ENCODE assay signal across 20 cellular contexts in the genomic region with DNA sequence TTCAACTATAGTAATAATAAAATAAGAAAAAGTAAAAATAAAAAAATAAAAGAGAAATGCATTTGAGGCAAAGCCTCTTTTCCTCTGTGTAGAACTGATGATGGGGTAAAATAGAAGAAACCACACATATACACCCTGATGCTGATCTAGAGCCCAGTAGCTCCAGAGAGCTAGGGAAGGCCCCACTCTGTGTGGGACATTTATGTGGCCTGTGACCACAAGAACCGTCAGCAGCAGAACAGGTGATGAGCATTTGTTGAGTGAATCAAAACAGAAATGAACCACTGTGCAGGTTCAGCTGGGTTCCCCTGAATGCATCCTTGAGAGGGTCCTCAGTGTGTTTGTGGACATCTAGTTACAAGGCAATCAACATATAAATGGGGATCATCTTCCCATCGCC.
DNase-seq lines count a peak whose midpoint lies in the region; ATAC-seq, FAIRE-seq and TF ChIP-seq lines count a peak whose summit lies in the region.
"Had no signal": no experiment of that assay in that cellular context is flagged by ENCODE, and none has a peak within 500 bp of the region (broad histone marks: within the 10 kb centered on the region; RNA-seq: fewer than 3 reads in every experiment).

No MANE protein-coding gene starts in this region.

- no peaks in the 10 kb centered on the region for H3K4me1 ChIP-seq in GM12878 (ENCODE audit: control insufficient read depth, insufficient read depth, low read length)
- peaks cover 3% of the 10 kb centered on the region for H3K4me1 ChIP-seq in ovary (ENCODE audit: insufficient read depth)

- H3K9ac ChIP-seq in GM12878 (ENCODE audit: control insufficient read depth, insufficient read depth, low read length), result no peak overlapping the region

- intact Hi-C loops in GM12878 (cut with micrococcal nuclease; ENCODE audit: unreplicated experiment) (no loop called here), ovary (cut with DNase I) (no loop called here)

- ATAC-seq in GM21423 (IDR thresholded peaks at IDR 0.05; ENCODE audit: unreplicated experiment), result peak; percentile 49
- peak; percentile 58 for ATAC-seq in HG03108 (IDR thresholded peaks at IDR 0.05; ENCODE audit: unreplicated experiment)
- peak; percentile 45 for ATAC-seq in GM12878
- ATAC-seq in HG03460 (IDR thresholded peaks at IDR 0.05; ENCODE audit: unreplicated experiment), result no peak

- H3K27ac ChIP-seq in GM12878 (ENCODE audit: control insufficient read depth, insufficient read depth), result no peak overlapping the region
- H3K27ac ChIP-seq in ovary, result no peak overlapping the region

- H4K20me1 ChIP-seq in GM12878 (ENCODE audit: control insufficient read depth, insufficient read depth), result no peaks in the 10 kb centered on the region

- H3K79me2 ChIP-seq in GM12878 (ENCODE audit: control insufficient read depth, insufficient read depth, low read length), result no peaks in the 10 kb centered on the region

- SMC1A ChIA-PET in GM12878 (lab: Charles Lee; ENCODE audit: uncharacterized antibody, unreplicated experiment), result interaction anchor here (1.5 kb wide), 1 partner anchor 9 kb away, joined by 5 read pairs; no protein-coding TSS in a partner anchor

- H2AFZ ChIP-seq in GM12878 (ENCODE audit: control insufficient read depth, low read depth, low read length), result no peak overlapping the region

- POLR2A ChIA-PET in GM12878 (lab: Charles Lee), result no interaction called here

- no peak for TF ChIP-seq CTCF in GM12878 (IDR thresholded peaks at IDR 0.05 in 2 of 3, conservative IDR thresholded peaks at IDR 0.05 in 1 of 3; ENCODE audit: control insufficient read depth in 2 of 3, extremely low read depth in 1 of 3, insufficient read depth in 1 of 3, low read depth in 3 of 3, low read length in 3 of 3)
- TF ChIP-seq CTCF in ovary (IDR thresholded peaks at IDR 0.05), result no peak

- TF ChIP-seq EP300 in GM12878 (IDR thresholded peaks at IDR 0.05; ENCODE audit: borderline replicate concordance in 1 of 2, control insufficient read depth in 1 of 2, low read depth in 2 of 2, low read length in 2 of 2) (no peak), ovary (IDR thresholded peaks at IDR 0.05) (no peak)

- RAD21 ChIA-PET in GM12878 (lab: Charles Lee; ENCODE audit: unreplicated experiment), result no interaction called here

- in situ Hi-C loops in GM12878 (cut with MboI), result no loop called here

- no peak for TF ChIP-seq POLR2A in GM12878 (IDR thresholded peaks at IDR 0.05; ENCODE audit: low read depth, low read length)
- no peak for TF ChIP-seq POLR2A in ovary (IDR thresholded peaks at IDR 0.05)

- no peaks in the 10 kb centered on the region for H3K9me3 ChIP-seq in GM12878 (replicated peaks; ENCODE audit: control insufficient read depth, insufficient read depth, low read length)
- H3K9me3 ChIP-seq in ovary, result no peaks in the 10 kb centered on the region
- H3K9me3 ChIP-seq: Caco-2 had no signal

- no TSS peak for BruUV-seq in GM12878 (replicated peaks; lab: Mats Ljungman, UMichigan)

- FAIRE-seq in GM18507 (lab: Jason Lieb, UNC) (peak; percentile 5), GM12878 (lab: Jason Lieb, UNC) (no peak)

- H3K27me3 ChIP-seq in GM12878 (replicated peaks in 1 of 2; ENCODE audit: control insufficient read depth in 2 of 2, insufficient read depth in 2 of 2, low read length in 1 of 2), result no peaks in the 10 kb centered on the region
- no peaks in the 10 kb centered on the region for H3K27me3 ChIP-seq in ovary

- H3K4me3 ChIP-seq in GM12878 (no peak overlapping the region), ovary (no peak overlapping the region)

- CTCF ChIA-PET in GM12878 (lab: Yijun Ruan, JAX), result no interaction called here

- no peak overlapping the region for H3K4me2 ChIP-seq in GM12878 (ENCODE audit: control insufficient read depth, insufficient read depth)

- 50% methylated on average over 2 of the region's 2 CpGs for WGBS in GM12878 (ENCODE audit: insufficient coverage, insufficient replicate concordance, low lambda C conversion rate, missing lambda C conversion rate)
- 91 to 96% (median 91%) methylated on average over 2 of the region's 2 CpGs for WGBS in ovary, 3 donors

- no peaks in the 10 kb centered on the region for H3K36me3 ChIP-seq in GM12878 (ENCODE audit: control insufficient read depth in 2 of 2, insufficient read depth in 2 of 2, low read length in 1 of 2)
- H3K36me3 ChIP-seq in ovary, result no peaks in the 10 kb centered on the region

- TF ChIP-seq RAD21 in GM12878 (IDR thresholded peaks at IDR 0.05; ENCODE audit: insufficient read depth, low read depth, low read length), result no peak

- DNase-seq in GM18507 (ENCODE audit: extremely low spot score, insufficient read length, low read depth), result no peak
- no peak for DNase-seq in GM12878 (ENCODE audit: low read depth, low spot score)
- no peak for DNase-seq in NCI-H2171 (lab: John Stamatoyannopoulos, UW)
- DNase-seq in ovary, result no peak
- DNase-seq in KG1 (lab: John Stamatoyannopoulos, UW), result no peak
- DNase-seq: Caco-2; DMS153; EL; GOT3; KBM-7; NCI-H1048; NCI-H146; NCI-H2081; NCI-H2227 treated with DMSO at 0.1 percent for 48 hours; NCI-H526; NK-92 treated with Interleukin-12 subunit alpha and Interleukin-12 subunit beta, amount 100 ng/mL, for 24 hours; SHP77 had no signal

TF ChIP-seq in GM12878, 131 proteins besides CTCF, POLR2A, EP300 and RAD21:
- TF ChIP-seq SMAD1 (IDR thresholded peaks at IDR 0.05; ENCODE audit: low read depth, partially characterized antibody) (no peak), MTA2 (IDR thresholded peaks at IDR 0.05; ENCODE audit: low read depth) (no peak), TARDBP (IDR thresholded peaks at IDR 0.05; ENCODE audit: borderline replicate concordance) (no peak), EED (IDR thresholded peaks at IDR 0.05; ENCODE audit: low read depth) (no peak), DPF2 (IDR thresholded peaks at IDR 0.05) (no peak), LARP7 (IDR thresholded peaks at IDR 0.05) (no peak), KLF5 (IDR thresholded peaks at IDR 0.05; ENCODE audit: partially characterized antibody) (no peak), BHLHE40 (IDR thresholded peaks at IDR 0.05; ENCODE audit: borderline replicate concordance in 1 of 2, low read depth in 2 of 2, low read length in 1 of 2) (0 out of 4 replicates have a peak, but pooled peaks of 1 of the 2 experiments have one; percentile 11)
- TF ChIP-seq, protein P1, sequence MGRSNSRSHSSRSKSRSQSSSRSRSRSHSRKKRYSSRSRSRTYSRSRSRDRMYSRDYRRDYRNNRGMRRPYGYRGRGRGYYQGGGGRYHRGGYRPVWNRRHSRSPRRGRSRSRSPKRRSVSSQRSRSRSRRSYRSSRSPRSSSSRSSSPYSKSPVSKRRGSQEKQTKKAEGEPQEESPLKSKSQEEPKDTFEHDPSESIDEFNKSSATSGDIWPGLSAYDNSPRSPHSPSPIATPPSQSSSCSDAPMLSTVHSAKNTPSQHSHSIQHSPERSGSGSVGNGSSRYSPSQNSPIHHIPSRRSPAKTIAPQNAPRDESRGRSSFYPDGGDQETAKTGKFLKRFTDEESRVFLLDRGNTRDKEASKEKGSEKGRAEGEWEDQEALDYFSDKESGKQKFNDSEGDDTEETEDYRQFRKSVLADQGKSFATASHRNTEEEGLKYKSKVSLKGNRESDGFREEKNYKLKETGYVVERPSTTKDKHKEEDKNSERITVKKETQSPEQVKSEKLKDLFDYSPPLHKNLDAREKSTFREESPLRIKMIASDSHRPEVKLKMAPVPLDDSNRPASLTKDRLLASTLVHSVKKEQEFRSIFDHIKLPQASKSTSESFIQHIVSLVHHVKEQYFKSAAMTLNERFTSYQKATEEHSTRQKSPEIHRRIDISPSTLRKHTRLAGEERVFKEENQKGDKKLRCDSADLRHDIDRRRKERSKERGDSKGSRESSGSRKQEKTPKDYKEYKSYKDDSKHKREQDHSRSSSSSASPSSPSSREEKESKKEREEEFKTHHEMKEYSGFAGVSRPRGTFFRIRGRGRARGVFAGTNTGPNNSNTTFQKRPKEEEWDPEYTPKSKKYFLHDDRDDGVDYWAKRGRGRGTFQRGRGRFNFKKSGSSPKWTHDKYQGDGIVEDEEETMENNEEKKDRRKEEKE (IDR thresholded peaks at IDR 0.05), result no peak
